ENCODE assay signal across 20 cellular contexts in genomic region chr3:186251948-186252619, GRCh38.
DNase-seq lines count a peak whose midpoint lies in the region; ATAC-seq and TF ChIP-seq lines count a peak whose summit lies in the region.
"Had no signal": no experiment of that assay in that cellular context is flagged by ENCODE, and none has a peak within 500 bp of the region (broad histone marks: within the 10 kb centered on the region; RNA-seq: fewer than 3 reads in every experiment).

No MANE protein-coding gene starts in this region.

- H3K27me3 Mint-ChIP-seq in immature natural killer cell (ENCODE audit: low read depth in 3 of 3) = peaks cover 2 to 9% (median 7%) of the 10 kb centered on the region in 3 donors
- H3K27me3 Mint-ChIP-seq: activated naive CD4-positive, alpha-beta T cell treated with anti-CD3 and anti-CD28 coated beads, Interleukin-2, amount 50 U/mL, for 24 hours; memory B cell had no signal

- no peaks in the 10 kb centered on the region for H3K36me3 ChIP-seq in lower lobe of right lung
- H3K36me3 ChIP-seq: SJCRH30 had no signal

- ATAC-seq in lower lobe of right lung (no peak), GM19455 (IDR thresholded peaks at IDR 0.05; ENCODE audit: unreplicated experiment) (no peak)
- ATAC-seq: WTC11 had no signal

- TF ChIP-seq CTCF in coronary artery (IDR thresholded peaks at IDR 0.05) = no peak
- TF ChIP-seq CTCF in lower lobe of right lung (IDR thresholded peaks at IDR 0.05) = no peak

- H3K4me1 Mint-ChIP-seq in immature natural killer cell = peaks cover 10 to 11% of the 10 kb centered on the region in 2 donors

- no peaks in the 10 kb centered on the region for H3K9me3 Mint-ChIP-seq in immature natural killer cell
- H3K9me3 Mint-ChIP-seq: activated naive CD4-positive, alpha-beta T cell treated with anti-CD3 and anti-CD28 coated beads, Interleukin-2, amount 50 U/mL, for 24 hours; CD4-positive, alpha-beta memory T cell; memory B cell; WTC11 had no signal

- H3K4me3 ChIP-seq in coronary artery (no peak overlapping the region), lower lobe of right lung (no peak overlapping the region)
- H3K4me3 ChIP-seq: dorsolateral prefrontal cortex, SJCRH30 had no signal

- H3K9me3 ChIP-seq in lower lobe of right lung = no peaks in the 10 kb centered on the region
- H3K9me3 ChIP-seq: SJCRH30 had no signal

- no peaks in the 10 kb centered on the region for H3K27me3 ChIP-seq in lower lobe of right lung (ENCODE audit: low read depth)
- H3K27me3 ChIP-seq: dorsolateral prefrontal cortex, SJCRH30 had no signal

- intact Hi-C loops in lower lobe of right lung (cut with DNase I) = no loop called here

- no peaks in the 10 kb centered on the region for H3K4me1 ChIP-seq in lower lobe of right lung

- H3K27ac Mint-ChIP-seq in immature natural killer cell = no peak overlapping the region
- H3K27ac Mint-ChIP-seq: activated naive CD4-positive, alpha-beta T cell treated with anti-CD3 and anti-CD28 coated beads, Interleukin-2, amount 50 U/mL, for 24 hours; CD4-positive, alpha-beta memory T cell; memory B cell; WTC11 had no signal

- in situ Hi-C loops in KBM-7 (cut with MboI; ENCODE audit: low pct_unique_long_range_greater_than_20kb, low sequenced_read_pairs) = loop anchor here (10.0 to 25.0 kb wide), 2 partner anchors 267 to 285 kb away; partner anchors contain the start of gene CRYGS

- H3K4me3 Mint-ChIP-seq in immature natural killer cell = no peak overlapping the region
- H3K4me3 Mint-ChIP-seq: activated naive CD4-positive, alpha-beta T cell treated with anti-CD3 and anti-CD28 coated beads, Interleukin-2, amount 50 U/mL, for 24 hours; memory B cell; WTC11 had no signal

- no peak overlapping the region for H3K27ac ChIP-seq in coronary artery
- no peak overlapping the region for H3K27ac ChIP-seq in lower lobe of right lung
- H3K27ac ChIP-seq: HL-60, SJCRH30 had no signal

- H3K36me3 Mint-ChIP-seq in immature natural killer cell = no peaks in the 10 kb centered on the region
- H3K36me3 Mint-ChIP-seq: activated naive CD4-positive, alpha-beta T cell treated with anti-CD3 and anti-CD28 coated beads, Interleukin-2, amount 50 U/mL, for 24 hours; CD4-positive, alpha-beta memory T cell; WTC11 had no signal

- DNase-seq in CD1c-positive myeloid dendritic cell (ENCODE audit: extremely low spot score) (peak; percentile 64), KBM-7 (peak; percentile 33), OCI-M1 (lab: John Stamatoyannopoulos, UW) (peak; percentile 71), coronary artery (ENCODE audit: low spot score) (peak; percentile 62), lower lobe of right lung (no peak), immature natural killer cell (no peak)
- DNase-seq: activated CD4-positive, alpha-beta T cell treated with anti-CD3 and anti-CD28 coated beads, Interleukin-2, amount 50 U/mL, for 1 hour; CD4-positive, alpha-beta memory T cell; central memory CD4-positive, alpha-beta T cell; dorsolateral prefrontal cortex; NCI-H146; NCI-H748 treated with DMSO at 0.1 percent for 48 hours; T-helper 2 cell; trophoblast cell had no signal

Comparison
In these comparisons a context has a peak if more than half of its experiments do, and no peak if none do; other contexts are left out.
1. DNase-seq: peak in CD1c-positive myeloid dendritic cell (single experiment), KBM-7 (single experiment), OCI-M1 (single experiment) and coronary artery (single experiment); none in lower lobe of right lung (single experiment) and immature natural killer cell (0 of 3).